Comparison of ENCODE assay signal across 5 cellular contexts in genomic region chr22:47140975-47141374, GRCh38.
A peak's percentile ranks its signal among the peaks of the same experiment; 100 is the strongest.
DNase-seq lines count a peak whose midpoint lies in the region; ATAC-seq, FAIRE-seq and TF ChIP-seq lines count a peak whose summit lies in the region.
"Not testable (repeated sequence)": the region's sequence is repeated elsewhere in the genome, so short reads cannot be mapped to it uniquely, and the experiment has no call there.

No MANE protein-coding gene starts in this region.

- not testable (repeated sequence) for H3K27ac ChIP-seq in K562 (ENCODE audit: extremely low read depth, low read depth, low read length); right cardiac atrium (ENCODE audit: low read length); HepG2 (ENCODE audit: extremely low read length, insufficient read depth, low read length)
- peak overlapping the region in 2 of 3 donors; percentile 18 to 100 for H3K27ac ChIP-seq in thyroid gland

- TF ChIP-seq POLR2A in K562 (conservative IDR thresholded peaks at IDR 0.05); HepG2 (IDR thresholded peaks at IDR 0.05; ENCODE audit: insufficient read depth in 1 of 2, low read depth in 2 of 2, low read length in 2 of 2); thyroid gland (IDR thresholded peaks at IDR 0.05): not testable (repeated sequence)

- peak in 1 of 4 experiments; percentile 9 for DNase-seq in K562 (ENCODE audit: extremely low read depth in 1 of 4, low spot score in 3 of 4)
- peak; percentile 42 for DNase-seq in Right ventricle myocardium inferior (ENCODE audit: missing footprints)
- DNase-seq in right cardiac atrium = peak in 2 of 3 donors; percentile 4 to 24
- not testable (repeated sequence) for DNase-seq in HepG2 (ENCODE audit: low spot score); thyroid gland

- H3K9me3 ChIP-seq in K562 (replicated peaks; ENCODE audit: control insufficient read depth, insufficient read depth, low read depth, low read length); right cardiac atrium (ENCODE audit: control insufficient read depth, low read length); HepG2 (ENCODE audit: low read length); thyroid gland: not testable (repeated sequence)

- H4K20me1 ChIP-seq in K562 (replicated peaks; ENCODE audit: control insufficient read depth, insufficient read depth, low read length); HepG2 (ENCODE audit: insufficient read depth, low read length): not testable (repeated sequence)

- CTCF ChIA-PET in K562 (lab: Yijun Ruan, JAX; ENCODE audit: low intra/inter-chr PET ratio); HepG2 (lab: Yijun Ruan, JAX; ENCODE audit: low intra/inter-chr PET ratio, low total read pairs): not testable (repeated sequence)

- not testable (repeated sequence) for TF ChIP-seq RAD21 in K562 (CRISPR knock-in tag; conservative IDR thresholded peaks at IDR 0.05 in 1 of 2, IDR thresholded peaks at IDR 0.05 in 1 of 2); HepG2 (CRISPR knock-in tag; IDR thresholded peaks at IDR 0.05)

- 44% methylated on average over 6 of the region's 8 CpGs for WGBS in K562 (ENCODE audit: insufficient coverage, low coverage, missing lambda C conversion rate)
- 98% methylated on average over 8 of the region's 8 CpGs for WGBS in right cardiac atrium
- WGBS in HepG2 (ENCODE audit: low lambda C conversion rate) = 95% methylated on average over 8 of the region's 8 CpGs
- WGBS in thyroid gland, 2 donors = 93 to 99% methylated on average over 8 of the region's 8 CpGs

- H2AFZ ChIP-seq in K562 (ENCODE audit: low read depth, low read length); HepG2 (ENCODE audit: low read length): not testable (repeated sequence)

- POLR2A ChIA-PET in K562 (lab: Yijun Ruan, JAX); HepG2 (lab: Yijun Ruan, JAX): not testable (repeated sequence)

- TF ChIP-seq EP300 in K562 (IDR thresholded peaks at IDR 0.05; ENCODE audit: low read length); HepG2 (IDR thresholded peaks at IDR 0.05; ENCODE audit: low read depth in 2 of 2, low read length in 2 of 2); HepG2 (CRISPR knock-in tag; IDR thresholded peaks at IDR 0.05; ENCODE audit: borderline replicate concordance): not testable (repeated sequence)

- H3K79me2 ChIP-seq in K562 (ENCODE audit: control insufficient read depth, insufficient read depth, low read length); HepG2 (ENCODE audit: insufficient read depth, low read length): not testable (repeated sequence)

- not testable (repeated sequence) for H3K27me3 ChIP-seq in K562 (ENCODE audit: control insufficient read depth in 2 of 2, insufficient read depth in 2 of 2, low read length in 2 of 2); right cardiac atrium (ENCODE audit: control insufficient read depth, insufficient read depth); HepG2 (ENCODE audit: control insufficient read depth in 1 of 2, insufficient read depth in 2 of 2, low read length in 2 of 2); thyroid gland

- not testable (repeated sequence) for H3K9ac ChIP-seq in K562 (ENCODE audit: insufficient read depth in 1 of 2, low read depth in 2 of 2, low read length in 2 of 2); HepG2 (ENCODE audit: insufficient read depth, low read depth, low read length)

- not testable (repeated sequence) for BruUV-seq in K562 (replicated peaks; lab: Mats Ljungman, UMichigan); HepG2 (replicated peaks; lab: Mats Ljungman, UMichigan)

- H3K4me2 ChIP-seq in K562 (ENCODE audit: insufficient read depth, low read length); HepG2 (ENCODE audit: low read depth, low read length): not testable (repeated sequence)

- intact Hi-C loops in K562 (cut with micrococcal nuclease); Right ventricle myocardium inferior (cut with DNase I); right cardiac atrium (cut with DNase I); HepG2 (cut with micrococcal nuclease; ENCODE audit: unreplicated experiment): not testable (repeated sequence)
- intact Hi-C loops in thyroid gland (cut with DNase I) = loop anchor here (10.0 kb wide), 1 partner anchor 146 kb away; no protein-coding TSS in a partner anchor

- not testable (repeated sequence) for TF ChIP-seq CTCF in K562 (IDR thresholded peaks at IDR 0.05 in 2 of 3, conservative IDR thresholded peaks at IDR 0.05 in 1 of 3; ENCODE audit: insufficient read depth in 2 of 3, low read depth in 1 of 3, low read length in 3 of 3); HepG2 (CRISPR knock-in tag; IDR thresholded peaks at IDR 0.05); thyroid gland (IDR thresholded peaks at IDR 0.05)

- not testable (repeated sequence) for H3K4me3 ChIP-seq in K562; right cardiac atrium (ENCODE audit: low read length); HepG2 (replicated peaks in 1 of 3; ENCODE audit: insufficient read depth in 1 of 3, low read depth in 2 of 3, low read length in 3 of 3); thyroid gland (replicated peaks in 1 of 3)

- not testable (repeated sequence) for H3K9me1 ChIP-seq in K562 (ENCODE audit: control insufficient read depth, insufficient read depth, low read length)

- H3K4me1 ChIP-seq in K562 (replicated peaks in 1 of 2; ENCODE audit: control insufficient read depth in 2 of 2, insufficient read depth in 2 of 2, low read length in 2 of 2); right cardiac atrium (ENCODE audit: control insufficient read depth, insufficient read depth, low read length); HepG2 (ENCODE audit: insufficient read depth, low read length): not testable (repeated sequence)
- peaks cover 30 to 40% of the 10 kb centered on the region in 2 donors for H3K4me1 ChIP-seq in thyroid gland

- in situ Hi-C loops in K562 (cut with MboI); HepG2 (cut with HindIII; ENCODE audit: extremely low pct_ligation_motif_present, low pct_unique_long_range_greater_than_20kb): not testable (repeated sequence)

- not testable (repeated sequence) for H3K36me3 ChIP-seq in K562 (ENCODE audit: control insufficient read depth, insufficient read depth, low read length); HepG2 (replicated peaks in 1 of 2; ENCODE audit: control insufficient read depth in 1 of 2, insufficient read depth in 2 of 2, low read length in 2 of 2); thyroid gland

- FAIRE-seq in K562 (lab: Jason Lieb, UNC); HepG2 (lab: Jason Lieb, UNC): not testable (repeated sequence)

- ATAC-seq in K562 = peak; percentile 53; the same call in 2 of the 3 replicates
- ATAC-seq in Right ventricle myocardium inferior, right cardiac atrium, HepG2: not testable (repeated sequence)

TF ChIP-seq in K562, 482 proteins besides CTCF, POLR2A, EP300 and RAD21:
- peak; percentile 44 to 61; a peak in 3 of 4 replicates for TF ChIP-seq NRF1 (conservative IDR thresholded peaks at IDR 0.05 in 1 of 2, IDR thresholded peaks at IDR 0.05 in 1 of 2)

TF ChIP-seq in HepG2, 621 proteins besides CTCF, POLR2A, EP300 and RAD21:
- TF ChIP-seq MNT (IDR thresholded peaks at IDR 0.05) = peak; percentile 40
TF ChIP-seq in HepG2: peak in this region for 1; not testable (repeated sequence) for 620.
